In the genomic region with DNA sequence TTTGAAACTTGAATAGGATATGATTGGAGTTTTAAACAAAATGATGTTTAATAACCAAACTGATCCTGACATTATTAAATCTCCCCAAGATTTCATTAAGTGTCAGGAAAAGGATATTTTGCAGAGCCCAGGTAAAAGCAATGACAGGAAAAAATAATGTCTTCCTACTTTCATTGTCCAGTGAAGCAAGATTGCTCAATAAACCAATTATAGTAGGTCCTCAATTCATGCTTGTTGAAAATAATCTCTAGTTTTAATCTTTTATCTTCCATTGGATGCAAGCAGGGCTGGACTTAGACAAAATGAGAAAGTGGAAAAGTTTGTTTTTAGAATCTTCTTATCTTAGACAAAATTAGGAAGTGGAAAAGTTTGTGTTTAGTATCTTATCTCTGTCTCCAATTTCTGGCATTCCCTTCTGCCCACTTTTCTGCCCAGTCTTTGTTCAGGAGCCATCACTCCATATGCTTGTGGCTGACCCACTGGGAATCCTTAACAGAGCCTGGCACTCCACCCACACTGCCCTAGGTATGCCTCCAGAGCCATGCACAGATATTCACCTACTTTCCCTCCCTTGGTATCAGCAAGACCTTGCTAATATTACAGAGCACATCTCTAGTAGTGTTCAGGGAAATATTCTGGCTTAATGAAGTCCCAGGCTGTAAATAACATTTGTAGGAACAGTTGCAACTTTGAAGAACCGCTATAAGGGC, we compare ENCODE assay signal across 12 cellular contexts.
"Had no signal": no experiment of that assay in that cellular context is flagged by ENCODE, and none has a peak within 500 bp of the region (broad histone marks: within the 10 kb centered on the region; RNA-seq: fewer than 3 reads in every experiment).

No MANE protein-coding gene starts in this region.

- ATAC-seq: activated CD8-positive, alpha-beta T cell treated with anti-CD3 and anti-CD28 coated beads for 36 hours; left ventricle myocardium superior had no signal

- H3K36me3 ChIP-seq: ovary, thyroid gland, vagina, WERI-Rb-1 had no signal

- H3K9me3 Mint-ChIP-seq: activated CD8-positive, alpha-beta T cell treated with anti-CD3 and anti-CD28 coated beads for 36 hours; activated T-helper 1 cell treated with anti-CD3 and anti-CD28 coated beads, Interleukin-12 subunit alpha, Interleukin-12 subunit beta, Interleukin-2, Interleukin-4 antibody, amounts not matched to agents 30 ng/mL and 10 ng/mL and 1 ng/mL, durations not matched to agents 14 hours and 24 hours and 36 hours; T-helper 2 cell treated with Interferon-gamma antibody and Interleukin-4, amounts not matched to agents 5 μg/mL and 100 μg/mL, for 36 hours had no signal

- H3K4me3 ChIP-seq: ovary, skin epidermis, thyroid gland, vagina had no signal

- H3K9me3 ChIP-seq: ovary, thyroid gland, vagina had no signal

- H3K27ac Mint-ChIP-seq: activated CD8-positive, alpha-beta T cell treated with anti-CD3 and anti-CD28 coated beads for 36 hours; activated T-helper 1 cell treated with anti-CD3 and anti-CD28 coated beads, Interleukin-12 subunit alpha, Interleukin-12 subunit beta, Interleukin-2, Interleukin-4 antibody, amounts not matched to agents 30 ng/mL and 10 ng/mL and 1 ng/mL, durations not matched to agents 14 hours and 24 hours and 36 hours; T-helper 2 cell treated with Interferon-gamma antibody and Interleukin-4, amounts not matched to agents 5 μg/mL and 100 μg/mL, for 36 hours had no signal

- DNase-seq: activated CD4-positive, alpha-beta T cell treated with anti-CD3 and anti-CD28 coated beads for 4 hours; activated CD8-positive, alpha-beta T cell treated with anti-CD3 and anti-CD28 coated beads for 36 hours; activated naive CD4-positive, alpha-beta T cell; foreskin melanocyte; left ventricle myocardium superior; ovary; thyroid gland; WERI-Rb-1 had no signal

- H3K27me3 ChIP-seq: ovary, thyroid gland, vagina had no signal

- H3K27ac ChIP-seq: vagina, WERI-Rb-1 had no signal

- H3K4me3 Mint-ChIP-seq: activated CD8-positive, alpha-beta T cell treated with anti-CD3 and anti-CD28 coated beads for 36 hours; activated T-helper 1 cell treated with anti-CD3 and anti-CD28 coated beads, Interleukin-12 subunit alpha, Interleukin-12 subunit beta, Interleukin-2, Interleukin-4 antibody, amounts not matched to agents 30 ng/mL and 10 ng/mL and 1 ng/mL, durations not matched to agents 14 hours and 24 hours and 36 hours; T-helper 2 cell treated with Interferon-gamma antibody and Interleukin-4, amounts not matched to agents 5 μg/mL and 100 μg/mL, for 36 hours had no signal
